Comparison of ENCODE assay signal across 8 cellular contexts in the genomic region with DNA sequence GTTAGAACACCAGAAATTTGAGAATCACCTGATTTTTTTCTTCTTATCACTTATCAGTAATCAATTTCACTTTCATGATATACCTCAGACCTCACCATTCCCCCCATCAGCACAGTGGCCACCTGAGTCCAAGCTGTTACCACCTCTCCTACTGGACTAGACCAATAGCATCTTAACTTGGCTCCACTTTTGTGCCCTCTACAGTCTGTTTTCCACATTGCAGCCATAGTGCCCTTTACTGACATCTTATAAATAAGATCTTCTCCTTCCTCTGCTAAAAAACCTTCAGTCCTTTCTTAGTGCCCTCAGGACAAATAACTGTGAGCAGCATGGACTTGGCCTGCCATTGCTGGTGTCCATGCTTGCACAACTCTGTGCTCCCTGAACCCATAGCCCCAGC.
A peak's percentile ranks its signal among the peaks of the same experiment; 100 is the strongest.
DNase-seq lines count a peak whose midpoint lies in the region; ATAC-seq and TF ChIP-seq lines count a peak whose summit lies in the region.

No MANE protein-coding gene starts in this region.

- TF ChIP-seq POLR2A in gastroesophageal sphincter (IDR thresholded peaks at IDR 0.05): no peak

- no peak overlapping the region for H3K4me3 ChIP-seq in gastroesophageal sphincter

- no peak overlapping the region for H3K27ac ChIP-seq in gastroesophageal sphincter

- ATAC-seq in GM19468 (IDR thresholded peaks at IDR 0.05; ENCODE audit: extremely low read depth, unreplicated experiment) (peak; percentile 32), HG03378 (IDR thresholded peaks at IDR 0.05; ENCODE audit: unreplicated experiment) (peak; percentile 89), gastroesophageal sphincter (no peak)

- H3K4me1 ChIP-seq in gastroesophageal sphincter: peaks cover 2 to 23% (median 5%) of the 10 kb centered on the region in 3 donors

- peak; percentile 7 to 28 (median 12) for TF ChIP-seq CTCF in gastroesophageal sphincter (IDR thresholded peaks at IDR 0.05)

- no peak for TF ChIP-seq EP300 in gastroesophageal sphincter (IDR thresholded peaks at IDR 0.05)

- no peaks in the 10 kb centered on the region for H3K27me3 ChIP-seq in gastroesophageal sphincter

- H3K9me3 ChIP-seq in gastroesophageal sphincter: no peaks in the 10 kb centered on the region

- DNase-seq in NCI-H345 (lab: John Stamatoyannopoulos, UW): peak; percentile 2
- no peak for DNase-seq in NCI-H345 treated with DMSO at 0.1 percent for 48 hours (lab: John Stamatoyannopoulos, UW; ENCODE audit: unreplicated experiment)
- DNase-seq in SK-N-DZ (ENCODE audit: low spot score): peak; percentile 40
- no peak for DNase-seq in NCI-H2227 treated with DMSO at 0.1 percent for 48 hours (lab: John Stamatoyannopoulos, UW)
- DNase-seq in inferior parietal cortex (ENCODE audit: extremely low spot score): no peak

- H3K36me3 ChIP-seq in gastroesophageal sphincter: no peaks in the 10 kb centered on the region

Comparison
In these comparisons a context has a peak if more than half of its experiments do, and no peak if none do; other contexts are left out.
1. DNase-seq: peak in NCI-H345 (single experiment) and SK-N-DZ (single experiment); none in NCI-H345 treated with DMSO at 0.1 percent for 48 hours (single experiment), NCI-H2227 treated with DMSO at 0.1 percent for 48 hours (single experiment) and inferior parietal cortex (single experiment).